8 cellular contexts compared by ENCODE assay signal in genomic region chr22:38754247-38755154, GRCh38. TPM values are rescaled to one million over a fixed set of nuclear protein-coding genes. Genes with fewer than 3 reads are reported as not detected.
DNase-seq lines count a peak whose midpoint lies in the region; ATAC-seq and TF ChIP-seq lines count a peak whose summit lies in the region.

No MANE protein-coding gene starts in this region.

- H3K4me1 ChIP-seq in gastroesophageal sphincter, result peaks cover 5 to 58% (median 20%) of the 10 kb centered on the region in 3 donors

- peak overlapping the region; percentile 93 for H3K27ac Mint-ChIP-seq in activated T-helper 17 cell treated with anti-CD3 and anti-CD28 coated beads, Interleukin-2, amount 50 U/mL, for 72 hours
- H3K27ac Mint-ChIP-seq in nephron progenitor cell, result peak overlapping the region; percentile 21

- TF ChIP-seq EP300 in gastroesophageal sphincter (IDR thresholded peaks at IDR 0.05), result no peak

- H3K36me3 ChIP-seq in gastroesophageal sphincter, result peaks cover 3 to 42% of the 10 kb centered on the region in 2 donors

- H3K36me3 Mint-ChIP-seq in activated T-helper 17 cell treated with anti-CD3 and anti-CD28 coated beads, Interleukin-2, amount 50 U/mL, for 72 hours (ENCODE audit: low read depth), result peaks cover 63% of the 10 kb centered on the region
- H3K36me3 Mint-ChIP-seq in nephron progenitor cell (ENCODE audit: low read depth), result peaks cover 8% of the 10 kb centered on the region

- no peak for TF ChIP-seq POLR2A in gastroesophageal sphincter (IDR thresholded peaks at IDR 0.05)

- peak overlapping the region; percentile 92 to 100 (median 96) for H3K27ac ChIP-seq in gastroesophageal sphincter

- no peaks in the 10 kb centered on the region for H3K27me3 Mint-ChIP-seq in activated T-helper 17 cell treated with anti-CD3 and anti-CD28 coated beads, Interleukin-2, amount 50 U/mL, for 72 hours
- peaks cover 11% of the 10 kb centered on the region for H3K27me3 Mint-ChIP-seq in nephron progenitor cell (ENCODE audit: low read depth, poor library complexity)

- ATAC-seq in activated T-helper 17 cell treated with anti-CD3 and anti-CD28 coated beads, Interleukin-2, amount 50 U/mL, for 72 hours (replicated peaks), result peak; percentile 18
- ATAC-seq in gastroesophageal sphincter (peak; percentile 42), GM18909 (IDR thresholded peaks at IDR 0.05; ENCODE audit: poor library complexity, unreplicated experiment) (no peak), GM18907 (IDR thresholded peaks at IDR 0.05; ENCODE audit: unreplicated experiment) (no peak)

- 2 to 3% methylated on average over 12 to 19 of the region's 19 CpGs for WGBS in gastroesophageal sphincter (ENCODE audit: low coverage in 1 of 2), 2 donors

- no peak for TF ChIP-seq CTCF in gastroesophageal sphincter (IDR thresholded peaks at IDR 0.05)
- no peak for TF ChIP-seq CTCF in nephron progenitor cell (IDR thresholded peaks at IDR 0.05)

- peak overlapping the region; percentile 88 for H3K4me3 Mint-ChIP-seq in activated T-helper 17 cell treated with anti-CD3 and anti-CD28 coated beads, Interleukin-2, amount 50 U/mL, for 72 hours
- H3K4me3 Mint-ChIP-seq in nephron progenitor cell, result peak overlapping the region; percentile 87

- peaks cover 31% of the 10 kb centered on the region for H3K4me1 Mint-ChIP-seq in activated T-helper 17 cell treated with anti-CD3 and anti-CD28 coated beads, Interleukin-2, amount 50 U/mL, for 72 hours
- H3K4me1 Mint-ChIP-seq in nephron progenitor cell, result peaks cover 43% of the 10 kb centered on the region

- no peaks in the 10 kb centered on the region for H3K9me3 ChIP-seq in gastroesophageal sphincter

- DNase-seq in NK-92 treated with Interleukin-12 subunit alpha and Interleukin-12 subunit beta, amount 100 ng/mL, for 24 hours (lab: John Stamatoyannopoulos, UW), result peak; percentile 35
- DNase-seq in NK-92 (lab: John Stamatoyannopoulos, UW; ENCODE audit: unreplicated experiment), result no peak
- peak; percentile 52 for DNase-seq in NCI-H2171 (lab: John Stamatoyannopoulos, UW)
- DNase-seq in nephron progenitor cell, result no peak

- no peaks in the 10 kb centered on the region for H3K27me3 ChIP-seq in gastroesophageal sphincter

- peak overlapping the region; percentile 46 to 87 for H3K4me3 ChIP-seq in gastroesophageal sphincter

- H3K9me3 Mint-ChIP-seq in activated T-helper 17 cell treated with anti-CD3 and anti-CD28 coated beads, Interleukin-2, amount 50 U/mL, for 72 hours, result no peaks in the 10 kb centered on the region
- H3K9me3 Mint-ChIP-seq in nephron progenitor cell, result no peaks in the 10 kb centered on the region

RNA-seq across cellular contexts. Expression of gene SUN2, which starts 1.3 kb away (rescaled TPM):
- 100 to 1,000 TPM; 193 to 216 TPM for total RNA-seq in activated T-helper 17 cell treated with anti-CD3 and anti-CD28 coated beads, Interleukin-2, amount 50 U/mL, for 72 hours
- total RNA-seq in gastroesophageal sphincter, result 100 to 1,000 TPM; 339 to 594 (median 409) TPM

RNA-seq across cellular contexts. Expression of gene DNAL4, which starts 39.4 kb away (rescaled TPM):
- total RNA-seq in activated T-helper 17 cell treated with anti-CD3 and anti-CD28 coated beads, Interleukin-2, amount 50 U/mL, for 72 hours, result 1 to 10 TPM; 5.0 to 5.2 TPM
- total RNA-seq in gastroesophageal sphincter, result 10 to 100 TPM in 3 of 4 donors, 1 to 10 TPM in 1; 10.0 to 16.1 (median 14.6) TPM

RNA-seq across cellular contexts. Expression of gene GTPBP1, which starts 48.8 kb away (rescaled TPM):
- 10 to 100 TPM; 70.6 to 92.3 TPM for total RNA-seq in activated T-helper 17 cell treated with anti-CD3 and anti-CD28 coated beads, Interleukin-2, amount 50 U/mL, for 72 hours
- total RNA-seq in gastroesophageal sphincter, result 10 to 100 TPM; 46.9 to 63.0 (median 51.6) TPM

RNA-seq across cellular contexts. Expression of gene JOSD1, which starts 53.8 kb away (rescaled TPM):
- total RNA-seq in activated T-helper 17 cell treated with anti-CD3 and anti-CD28 coated beads, Interleukin-2, amount 50 U/mL, for 72 hours, result 100 to 1,000 TPM in 1 of 2 donors, 10 to 100 TPM in 1; 80.1 to 104 TPM
- total RNA-seq in gastroesophageal sphincter, result 10 to 100 TPM; 47.5 to 67.0 (median 64.6) TPM

Comparison
In these comparisons a context has a peak if more than half of its experiments do, and no peak if none do; other contexts are left out.
1. DNase-seq: peak in NK-92 treated with Interleukin-12 subunit alpha and Interleukin-12 subunit beta, amount 100 ng/mL, for 24 hours (single experiment) and NCI-H2171 (single experiment); none in NK-92 (single experiment) and nephron progenitor cell (single experiment).
2. ATAC-seq: peak in activated T-helper 17 cell treated with anti-CD3 and anti-CD28 coated beads, Interleukin-2, amount 50 U/mL, for 72 hours (single experiment) and gastroesophageal sphincter (single experiment); none in GM18909 (single experiment) and GM18907 (single experiment).